2 cellular contexts compared by ENCODE assay signal in the genomic region with DNA sequence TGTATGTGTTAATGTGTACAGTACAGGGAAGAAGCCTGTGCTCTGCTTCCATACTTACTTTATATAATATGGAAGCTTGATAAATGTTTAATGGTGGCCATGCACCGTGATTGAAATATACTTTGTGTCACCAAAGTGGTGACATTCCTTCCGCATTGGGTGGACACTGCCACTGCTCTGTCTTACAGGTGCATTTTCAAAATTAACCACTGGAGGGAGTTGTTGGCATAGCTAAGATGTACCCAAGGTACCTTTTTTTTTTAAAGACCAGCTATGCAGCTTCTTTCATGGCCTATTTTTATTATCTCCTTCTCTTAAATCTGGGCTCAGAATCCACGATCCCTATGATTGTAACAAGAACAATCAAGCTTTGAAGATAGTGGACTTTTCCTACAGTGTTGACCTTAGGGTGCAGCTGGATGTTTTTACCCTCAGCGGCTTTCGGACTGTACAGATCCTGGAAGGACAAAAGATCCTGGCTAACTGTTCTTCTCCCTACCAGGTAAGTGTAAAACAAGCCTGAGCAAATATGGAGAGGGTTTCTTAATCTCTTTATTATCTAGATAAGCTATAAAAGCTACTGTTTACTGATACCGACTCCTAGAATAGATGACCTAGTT.
A peak's percentile ranks its signal among the peaks of the same experiment; 100 is the strongest.
TF ChIP-seq lines count a peak whose summit lies in the region.

No MANE protein-coding gene starts in this region.

TF ChIP-seq in GM12891, 5 proteins besides CTCF, POLR2A, EP300 and RAD21 (continued from another document):
- TF ChIP-seq PAX5 (IDR thresholded peaks at IDR 0.05; ENCODE audit: insufficient read depth, low read length, severe bottlenecking) (no peak), POU2F2 (IDR thresholded peaks at IDR 0.05; ENCODE audit: low read depth, low read length) (no peak)

TF ChIP-seq in HepG2, 621 proteins besides CTCF, POLR2A, EP300 and RAD21:
- TF ChIP-seq, protein P1, sequence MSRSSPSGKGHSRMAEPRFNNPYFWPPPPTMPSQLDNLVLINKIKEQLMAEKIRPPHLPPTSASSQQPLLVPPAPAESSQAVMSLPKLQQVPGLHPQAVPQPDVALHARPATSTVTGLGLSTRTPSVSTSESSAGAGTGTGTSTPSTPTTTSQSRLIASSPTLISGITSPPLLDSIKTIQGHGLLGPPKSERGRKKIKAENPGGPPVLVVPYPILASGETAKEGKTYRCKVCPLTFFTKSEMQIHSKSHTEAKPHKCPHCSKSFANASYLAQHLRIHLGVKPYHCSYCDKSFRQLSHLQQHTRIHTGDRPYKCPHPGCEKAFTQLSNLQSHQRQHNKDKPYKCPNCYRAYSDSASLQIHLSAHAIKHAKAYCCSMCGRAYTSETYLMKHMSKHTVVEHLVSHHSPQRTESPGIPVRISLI (CRISPR knock-in tag; IDR thresholded peaks at IDR 0.05; ENCODE audit: borderline replicate concordance): peak; percentile 92
- TF ChIP-seq RARA (CRISPR knock-in tag; IDR thresholded peaks at IDR 0.05): no peak
- TF ChIP-seq, protein P2, sequence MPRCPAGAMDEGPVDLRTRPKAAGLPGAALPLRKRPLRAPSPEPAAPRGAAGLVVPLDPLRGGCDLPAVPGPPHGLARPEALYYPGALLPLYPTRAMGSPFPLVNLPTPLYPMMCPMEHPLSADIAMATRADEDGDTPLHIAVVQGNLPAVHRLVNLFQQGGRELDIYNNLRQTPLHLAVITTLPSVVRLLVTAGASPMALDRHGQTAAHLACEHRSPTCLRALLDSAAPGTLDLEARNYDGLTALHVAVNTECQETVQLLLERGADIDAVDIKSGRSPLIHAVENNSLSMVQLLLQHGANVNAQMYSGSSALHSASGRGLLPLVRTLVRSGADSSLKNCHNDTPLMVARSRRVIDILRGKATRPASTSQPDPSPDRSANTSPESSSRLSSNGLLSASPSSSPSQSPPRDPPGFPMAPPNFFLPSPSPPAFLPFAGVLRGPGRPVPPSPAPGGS (CRISPR knock-in tag; IDR thresholded peaks at IDR 0.05): no peak
- peak; percentile 85 for TF ChIP-seq STAG1 (CRISPR knock-in tag; IDR thresholded peaks at IDR 0.05)
- peak; percentile 85 for TF ChIP-seq SMC3 (IDR thresholded peaks at IDR 0.05; ENCODE audit: low read length)
- TF ChIP-seq GLI4 (CRISPR knock-in tag; IDR thresholded peaks at IDR 0.05; ENCODE audit: borderline replicate concordance): no peak
TF ChIP-seq in HepG2: peak in this region for 3.
